ENCODE assay signal across 1 cellular context in genomic region chr5:149304195-149305072, GRCh38.
TF ChIP-seq lines count a peak whose summit lies in the region.

No MANE protein-coding gene starts in this region.

TF ChIP-seq in HepG2, 621 proteins besides CTCF, POLR2A, EP300 and RAD21:
- TF ChIP-seq ZNF562 (CRISPR knock-in tag; IDR thresholded peaks at IDR 0.05; ENCODE audit: borderline replicate concordance) (no peak), RXRB (CRISPR knock-in tag; IDR thresholded peaks at IDR 0.05; ENCODE audit: borderline replicate concordance) (no peak), ZNF713 (CRISPR knock-in tag; IDR thresholded peaks at IDR 0.05) (no peak), PRDM10 (CRISPR knock-in tag; IDR thresholded peaks at IDR 0.05; ENCODE audit: low read depth) (no peak)
